Comparison of ENCODE assay signal across 8 cellular contexts in the genomic region with DNA sequence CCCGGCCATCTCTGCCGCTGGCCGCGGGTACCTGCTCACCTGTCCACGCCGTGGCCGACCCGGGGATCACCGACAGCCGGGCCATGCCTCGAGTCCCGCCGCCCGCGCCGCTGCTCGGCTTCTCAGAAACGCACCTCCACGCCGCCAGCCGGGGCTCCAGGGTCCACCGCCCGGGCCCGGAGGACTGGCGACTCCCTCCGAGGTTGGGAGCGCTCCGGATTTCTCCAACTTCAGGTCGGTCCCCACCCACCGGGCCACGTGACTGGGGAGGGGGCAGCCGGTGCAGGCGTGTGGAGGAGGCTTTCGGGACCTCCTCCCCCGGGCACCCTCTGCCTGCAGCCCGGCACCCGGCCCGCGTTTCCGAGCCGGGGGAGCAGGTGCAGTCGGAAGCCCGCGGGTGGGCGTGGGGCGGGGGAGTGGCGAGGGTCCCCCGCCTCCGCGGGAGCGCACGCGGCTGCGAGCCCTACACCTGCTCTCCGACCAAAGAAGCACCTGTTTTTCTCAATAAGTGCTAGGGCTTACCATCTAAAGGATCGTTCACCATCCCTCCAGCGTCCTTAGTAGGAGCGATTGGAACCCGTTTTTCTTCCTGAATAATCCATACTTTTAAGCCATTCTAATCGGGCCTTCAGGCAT. TPM values are rescaled to one million over a fixed set of nuclear protein-coding genes. Genes with fewer than 3 reads are reported as not detected.
DNase-seq lines count a peak whose midpoint lies in the region; ATAC-seq and TF ChIP-seq lines count a peak whose summit lies in the region.

No MANE protein-coding gene starts in this region.

- H3K9me3 ChIP-seq in H9 (ENCODE audit: control insufficient read depth, low read depth, low read length) = no peaks in the 10 kb centered on the region
- no peaks in the 10 kb centered on the region for H3K9me3 ChIP-seq in ectodermal cell (ENCODE audit: control insufficient read depth, low read length)
- no peaks in the 10 kb centered on the region for H3K9me3 ChIP-seq in MM.1S (replicated peaks; ENCODE audit: insufficient read depth, low read length)

- H3K79me1 ChIP-seq in H9 (ENCODE audit: insufficient read depth, low read depth, low read length, poor library complexity, severe bottlenecking) = no peaks in the 10 kb centered on the region

- H3K9me2 ChIP-seq in MM.1S (replicated peaks; ENCODE audit: insufficient read depth, low read length) = no peaks in the 10 kb centered on the region

- H3K4ac ChIP-seq in H9 (ENCODE audit: low read depth, low read length) = no peak overlapping the region

- peak overlapping the region; percentile 52 for H3K4me3 ChIP-seq in ectodermal cell (ENCODE audit: insufficient read depth, low read depth, low read length)
- no peak overlapping the region for H3K4me3 ChIP-seq in MM.1S (ENCODE audit: low read length)

- no peak overlapping the region for H2BK120ac ChIP-seq in H9 (ENCODE audit: low read depth, low read length, poor library complexity, severe bottlenecking)

- H2AFZ ChIP-seq in H9 (ENCODE audit: low read length) (no peak overlapping the region), MM.1S (ENCODE audit: low read length) (no peak overlapping the region)

- POLR2A ChIA-PET in activated B cell treated with CpG ODN at 0.5 μM for 24 hours (lab: Charles Lee) = interaction anchor here (1.8 kb wide), 1 partner anchor 40 kb away, joined by 6 read pairs; a partner anchor contains a TSS
- POLR2A ChIA-PET in naive thymus-derived CD8-positive, alpha-beta T cell (lab: Charles Lee) = interaction anchor here (1.2 to 1.5 kb wide), 2 partner anchors 41 to 456 kb away, joined by 3 read pairs; a partner anchor contains a TSS

- H3T11ph ChIP-seq in H9 (ENCODE audit: low read length) = no peak overlapping the region

- H3K14ac ChIP-seq in H9 (ENCODE audit: insufficient read depth, low read length) = no peak overlapping the region

- peaks cover 83% of the 10 kb centered on the region for H3K27me3 Mint-ChIP-seq in H9 (ENCODE audit: low read depth)
- H3K27me3 Mint-ChIP-seq in activated B cell treated with CpG ODN at 0.5 μM for 24 hours = peaks cover 35% of the 10 kb centered on the region
- peaks cover 12 to 30% (median 19%) of the 10 kb centered on the region in 5 donors for H3K27me3 Mint-ChIP-seq in naive thymus-derived CD8-positive, alpha-beta T cell

- H3K23me2 ChIP-seq in H9 (ENCODE audit: insufficient read length, low read depth, low read length, poor library complexity, severe bottlenecking) = peaks cover 8% of the 10 kb centered on the region

- no peak overlapping the region for H4K8ac ChIP-seq in H9 (replicated peaks; ENCODE audit: insufficient read length, low read depth, low read length)

- no peak overlapping the region for H3K23ac ChIP-seq in H9 (ENCODE audit: insufficient read length, low read depth, low read length)

- no peak overlapping the region for H3K18ac ChIP-seq in H9 (ENCODE audit: insufficient read length, low read depth, low read length)

- no peaks in the 10 kb centered on the region for H3K79me2 ChIP-seq in H9 (ENCODE audit: insufficient read depth, low read length)
- no peaks in the 10 kb centered on the region for H3K79me2 ChIP-seq in MM.1S (ENCODE audit: low read length)

- intact Hi-C loops in activated B cell treated with CpG ODN at 0.5 μM for 24 hours (cut with micrococcal nuclease) = loop anchor here (2.0 kb wide), 1 partner anchor 40 kb away; a partner anchor contains a TSS

- no peak overlapping the region for H2BK5ac ChIP-seq in H9 (ENCODE audit: insufficient read length, low read length)

- H3K27ac Mint-ChIP-seq in H9 (no peak overlapping the region), activated B cell treated with CpG ODN at 0.5 μM for 24 hours (no peak overlapping the region)
- peak overlapping the region in 6 of 10 donors; percentile 0 to 57 (median 22) for H3K27ac Mint-ChIP-seq in naive thymus-derived CD8-positive, alpha-beta T cell

- peaks cover 27% of the 10 kb centered on the region for H3K27me3 ChIP-seq in H9 (ENCODE audit: insufficient read depth, low read length)
- peaks cover 72% of the 10 kb centered on the region for H3K27me3 ChIP-seq in ectodermal cell (ENCODE audit: control insufficient read depth, insufficient read depth, low read length, poor library complexity, severe bottlenecking)
- peaks cover 9% of the 10 kb centered on the region; the same call in 1 of the 2 replicates for H3K27me3 ChIP-seq in MM.1S (replicated peaks; ENCODE audit: insufficient read depth, low read length)

- no peaks in the 10 kb centered on the region for H3F3A ChIP-seq in MM.1S (ENCODE audit: insufficient read depth, low read length)

- no peak overlapping the region for H2AK5ac ChIP-seq in H9 (ENCODE audit: insufficient read length, low read length)

- TF ChIP-seq CTCF in H9 (conservative IDR thresholded peaks at IDR 0.05) = no peak
- no peak for TF ChIP-seq CTCF in activated B cell treated with CpG ODN at 0.5 μM for 24 hours (IDR thresholded peaks at IDR 0.05)
- TF ChIP-seq CTCF in MM.1S (IDR thresholded peaks at IDR 0.05; ENCODE audit: low read length) = no peak

- H4K5ac ChIP-seq in H9 (ENCODE audit: insufficient read length, low read depth, low read length) = no peak overlapping the region

- CTCF ChIA-PET in activated B cell treated with CpG ODN at 0.5 μM for 24 hours (lab: Charles Lee) = no interaction called here

- no peak overlapping the region for H2BK15ac ChIP-seq in H9 (ENCODE audit: low read depth, low read length)

- H3K4me2 ChIP-seq in H9 (ENCODE audit: insufficient read depth, insufficient read length, low read length) (peak overlapping the region; percentile 26), MM.1S (ENCODE audit: low read depth, low read length) (no peak overlapping the region)

- DNase-seq in H9 (peak; percentile 73), activated B cell treated with CpG ODN at 0.5 μM for 24 hours (no peak), NCI-H524 treated with DMSO at 0.1 percent for 48 hours (lab: John Stamatoyannopoulos, UW) (no peak), MM.1S (no peak), AG08396 (ENCODE audit: low spot score) (no peak), NCI-H2081 treated with DMSO at 0.1 percent for 48 hours (lab: John Stamatoyannopoulos, UW) (no peak)
- DNase-seq in naive thymus-derived CD8-positive, alpha-beta T cell = peak in 6 of 10 donors; percentile 10 to 64 (median 28)

- no peak overlapping the region for H2BK20ac ChIP-seq in H9 (ENCODE audit: low read depth, low read length, poor library complexity, severe bottlenecking)

- H3K4me1 ChIP-seq in H9 (ENCODE audit: insufficient read depth, low read length) = no peaks in the 10 kb centered on the region
- peaks cover 6% of the 10 kb centered on the region for H3K4me1 ChIP-seq in ectodermal cell (ENCODE audit: control insufficient read depth, insufficient read depth, low read length)
- H3K4me1 ChIP-seq in MM.1S (ENCODE audit: low read length) = no peaks in the 10 kb centered on the region

- H3K36me3 ChIP-seq in ectodermal cell (ENCODE audit: control insufficient read depth, insufficient read depth, low read length) (no peaks in the 10 kb centered on the region), MM.1S (replicated peaks; ENCODE audit: insufficient read depth, low read length) (no peaks in the 10 kb centered on the region)

- no peak overlapping the region for H4K91ac ChIP-seq in H9 (ENCODE audit: insufficient read length, low read depth, low read length)

- H3K27ac ChIP-seq in H9 (ENCODE audit: insufficient read length, low read depth, low read length) = no peak overlapping the region
- no peak overlapping the region for H3K27ac ChIP-seq in ectodermal cell (ENCODE audit: insufficient read depth, low read depth, low read length, poor library complexity, severe bottlenecking)
- no peak overlapping the region for H3K27ac ChIP-seq in MM.1S (ENCODE audit: low read length)

- H3K9me3 Mint-ChIP-seq in H9 = no peaks in the 10 kb centered on the region
- no peaks in the 10 kb centered on the region for H3K9me3 Mint-ChIP-seq in activated B cell treated with CpG ODN at 0.5 μM for 24 hours
- no peaks in the 10 kb centered on the region for H3K9me3 Mint-ChIP-seq in naive thymus-derived CD8-positive, alpha-beta T cell

- WGBS in H9 (ENCODE audit: extremely low coverage, insufficient read length, low lambda C conversion rate) = no CpG with 5 or more reads among the region's 60 CpGs
- 5% methylated on average over 60 of the region's 60 CpGs for whole genome bisulfite sequencing in ectodermal cell, 2 experiments

- H2BK12ac ChIP-seq in H9 (ENCODE audit: insufficient read length, low read depth, low read length) = no peak overlapping the region

- H3K4me1 Mint-ChIP-seq in H9 (peaks cover 4 to 15% of the 10 kb centered on the region in 2 experiments), activated B cell treated with CpG ODN at 0.5 μM for 24 hours (peaks cover 15% of the 10 kb centered on the region)
- H3K4me1 Mint-ChIP-seq in naive thymus-derived CD8-positive, alpha-beta T cell = peaks cover 10 to 27% (median 18%) of the 10 kb centered on the region in 4 donors

- H3K36me3 Mint-ChIP-seq in H9 (ENCODE audit: insufficient read depth in 1 of 3, low read depth in 3 of 3) (no peaks in the 10 kb centered on the region), activated B cell treated with CpG ODN at 0.5 μM for 24 hours (ENCODE audit: low read depth) (no peaks in the 10 kb centered on the region)
- peaks cover 0 to 4% (median 0%) of the 10 kb centered on the region in 3 donors for H3K36me3 Mint-ChIP-seq in naive thymus-derived CD8-positive, alpha-beta T cell

- H4K20me1 ChIP-seq in H9 (ENCODE audit: control insufficient read depth, insufficient read depth, insufficient read length) (no peaks in the 10 kb centered on the region), MM.1S (ENCODE audit: insufficient read depth, low read length) (no peaks in the 10 kb centered on the region)

- no peak overlapping the region for H3K56ac ChIP-seq in H9 (ENCODE audit: insufficient read length, low read depth, low read length)

- peak; percentile 18 for ATAC-seq in activated B cell treated with CpG ODN at 0.5 μM for 24 hours (ENCODE audit: low read depth)
- peak; percentile 8 to 29 for ATAC-seq in naive thymus-derived CD8-positive, alpha-beta T cell

- H3K4me3 Mint-ChIP-seq in H9 (peak overlapping the region; percentile 55 to 64), activated B cell treated with CpG ODN at 0.5 μM for 24 hours (peak overlapping the region; percentile 55)
- peak overlapping the region; percentile 56 to 86 (median 70) for H3K4me3 Mint-ChIP-seq in naive thymus-derived CD8-positive, alpha-beta T cell

- no peak overlapping the region for H3K9ac ChIP-seq in H9 (ENCODE audit: extremely low read depth, insufficient read length, low read length)
- H3K9ac ChIP-seq in MM.1S (ENCODE audit: low read length) = no peak overlapping the region

RNA-seq across cellular contexts. Expression of a gene that starts 0.6 kb away (rescaled TPM):
- 4.2 and 4.3 TPM in 2 replicates for total RNA-seq in H9 (2021)
- 0.32 TPM in 1 of 2 replicates, not detected in the other for total RNA-seq in activated B cell treated with CpG ODN at 0.5 μM for 24 hours
- 39.1 TPM for polyA plus RNA-seq in ectodermal cell (2013, experiment 1 of 4)
- polyA plus RNA-seq in ectodermal cell (2013, experiment 2 of 4) = 88.0 TPM
- 46.2 TPM for polyA plus RNA-seq in ectodermal cell (2013, experiment 3 of 4)
- 56.2 TPM for polyA plus RNA-seq in ectodermal cell (2013, experiment 4 of 4)
- total RNA-seq in naive thymus-derived CD8-positive, alpha-beta T cell = under 1 TPM; 0.34 to 0.96 TPM
- polyA plus RNA-seq in naive thymus-derived CD8-positive, alpha-beta T cell = under 1 TPM in 1 of 3 donors, not detected in 2; 0.53 TPM

RNA-seq across cellular contexts. Expression of a gene that starts 40.2 kb away (rescaled TPM):
- 12.6 and 13.6 TPM in 2 replicates for total RNA-seq in H9 (2021)
- total RNA-seq in activated B cell treated with CpG ODN at 0.5 μM for 24 hours = 29.0 and 29.6 TPM in 2 replicates
- polyA plus RNA-seq in ectodermal cell (2013, experiment 1 of 4) = 25.5 TPM
- polyA plus RNA-seq in ectodermal cell (2013, experiment 2 of 4) = 31.8 TPM
- polyA plus RNA-seq in ectodermal cell (2013, experiment 3 of 4) = 24.2 TPM
- 27.8 TPM for polyA plus RNA-seq in ectodermal cell (2013, experiment 4 of 4)
- 10 to 100 TPM; 31.6 to 32.7 TPM for total RNA-seq in naive thymus-derived CD8-positive, alpha-beta T cell
- polyA plus RNA-seq in naive thymus-derived CD8-positive, alpha-beta T cell = 100 to 1,000 TPM in 1 of 3 donors, 10 to 100 TPM in 2; 80.3 to 103 (median 90.6) TPM

Comparison
In these comparisons a context has a peak if more than half of its experiments do, and no peak if none do; other contexts are left out.
1. DNase-seq: peak in H9 (single experiment) and naive thymus-derived CD8-positive, alpha-beta T cell (6 of 10); none in activated B cell treated with CpG ODN at 0.5 μM for 24 hours (single experiment), NCI-H524 treated with DMSO at 0.1 percent for 48 hours (single experiment), MM.1S (single experiment), AG08396 (single experiment) and NCI-H2081 treated with DMSO at 0.1 percent for 48 hours (single experiment).
2. H3K27ac Mint-ChIP-seq: peak in naive thymus-derived CD8-positive, alpha-beta T cell (6 of 10); none in H9 (0 of 3) and activated B cell treated with CpG ODN at 0.5 μM for 24 hours (single experiment).
3. Peak in every context shown above with its lines, with median percentiles within 50 percentile points of each other: H3K4me3 Mint-ChIP-seq.